Comparison of ENCODE assay signal across 9 cellular contexts in the genomic region with DNA sequence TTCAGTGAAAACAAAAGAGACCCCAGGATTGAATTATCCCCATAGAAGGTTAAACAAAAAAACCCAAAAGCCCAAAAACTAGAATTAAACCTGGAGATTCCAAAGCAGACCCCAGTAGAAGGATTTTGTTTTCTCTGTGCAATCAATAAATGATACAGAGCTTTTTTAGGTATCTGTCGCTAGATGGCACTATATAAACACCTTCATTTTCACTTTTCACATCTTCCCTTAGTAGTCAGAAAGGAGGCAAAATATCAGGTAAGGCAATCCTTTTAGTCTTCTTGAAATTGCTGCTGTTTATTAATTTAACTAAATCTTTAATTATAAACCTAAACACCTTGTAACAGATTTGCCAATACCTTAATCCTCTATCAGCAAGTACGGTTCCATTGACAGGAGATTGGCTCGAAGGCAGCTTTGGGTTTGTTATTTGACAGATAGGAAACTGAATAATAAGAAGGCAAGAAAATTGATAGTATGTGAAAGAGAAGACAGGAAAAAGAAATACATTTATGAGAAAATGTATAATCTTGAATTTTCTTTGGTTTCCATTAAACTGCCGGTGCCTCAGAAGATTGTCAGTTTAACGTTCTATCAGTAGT. TPM values are rescaled to one million over a fixed set of nuclear protein-coding genes. Genes with fewer than 3 reads are reported as not detected.
DNase-seq lines count a peak whose midpoint lies in the region; ATAC-seq and TF ChIP-seq lines count a peak whose summit lies in the region.
"Had no signal": no experiment of that assay in that cellular context is flagged by ENCODE, and none has a peak within 500 bp of the region (broad histone marks: within the 10 kb centered on the region; RNA-seq: fewer than 3 reads in every experiment).

No MANE protein-coding gene starts in this region.

- no peak overlapping the region for H3K23ac ChIP-seq in IMR-90 (ENCODE audit: low read depth, low read length)

- peak; percentile 68 for ATAC-seq in GM18907 (IDR thresholded peaks at IDR 0.05; ENCODE audit: unreplicated experiment)
- no peak for ATAC-seq in IMR-90 (ENCODE audit: low read depth)
- ATAC-seq in HG02840 (IDR thresholded peaks at IDR 0.05; ENCODE audit: low FRiP score, unreplicated experiment): no peak

- no peak overlapping the region for H4K8ac ChIP-seq in IMR-90 (ENCODE audit: low read depth in 2 of 2, low read length in 2 of 2)

- H3K79me2 ChIP-seq in fibroblast of lung (ENCODE audit: control insufficient read depth, insufficient read depth, low read length): no peaks in the 10 kb centered on the region

- in situ Hi-C loops in IMR-90 (cut with MboI; ENCODE audit: low sequenced_read_pairs): loop anchor here (25.0 kb wide), 1 partner anchor 1241 kb away; a partner anchor contains a TSS

- H4K20me1 ChIP-seq in IMR-90 (ENCODE audit: insufficient read depth, low read length): no peaks in the 10 kb centered on the region
- H4K20me1 ChIP-seq in fibroblast of lung (ENCODE audit: control insufficient read depth, extremely low read depth, insufficient read depth, low read length): no peaks in the 10 kb centered on the region

- no peak overlapping the region for H2BK15ac ChIP-seq in IMR-90 (ENCODE audit: low read depth, low read length)

- no peak overlapping the region for H3K4ac ChIP-seq in IMR-90 (ENCODE audit: low read depth, low read length)

- peak; percentile 79 for TF ChIP-seq RAD21 in IMR-90 (IDR thresholded peaks at IDR 0.05; ENCODE audit: low read length)

- H2BK5ac ChIP-seq in IMR-90 (ENCODE audit: low read depth, low read length, poor library complexity, severe bottlenecking): no peak overlapping the region

- H3K36me3 Mint-ChIP-seq in Caco-2 (ENCODE audit: insufficient read depth, unreplicated experiment): no peaks in the 10 kb centered on the region

- H3K14ac ChIP-seq in IMR-90 (replicated peaks; ENCODE audit: low read depth, low read length): no peak overlapping the region

- H2AK9ac ChIP-seq in IMR-90 (replicated peaks; ENCODE audit: low read depth, low read length, poor library complexity): no peak overlapping the region

- no peak overlapping the region for H2AFZ ChIP-seq in IMR-90 (replicated peaks; ENCODE audit: low read length, poor library complexity)
- H2AFZ ChIP-seq in fibroblast of lung (ENCODE audit: low read length): no peak overlapping the region

- no peak overlapping the region for H4K91ac ChIP-seq in IMR-90 (ENCODE audit: insufficient read depth, low read depth, low read length)

- no peak overlapping the region for H2BK20ac ChIP-seq in IMR-90 (ENCODE audit: low read depth, low read length)

- H3K9ac ChIP-seq in IMR-90 (ENCODE audit: low read depth, low read length) (no peak overlapping the region), fibroblast of lung (ENCODE audit: insufficient read depth, low read length) (no peak overlapping the region)

- no peak overlapping the region for H3K18ac ChIP-seq in IMR-90 (ENCODE audit: low read depth, low read length)

- H3K9me1 ChIP-seq in IMR-90 (ENCODE audit: insufficient read depth, low read length): no peaks in the 10 kb centered on the region

- intact Hi-C loops in Caco-2 (cut with micrococcal nuclease; ENCODE audit: unreplicated experiment) (loop anchor here (1.0 to 5.0 kb wide), 4 partner anchors 317 to 786 kb away; no protein-coding TSS in a partner anchor), IMR-90 (cut with micrococcal nuclease) (loop anchor here (1.0 to 5.0 kb wide), 4 partner anchors 91 to 784 kb away; a partner anchor contains a TSS)

- no peaks in the 10 kb centered on the region for H3K79me1 ChIP-seq in IMR-90 (ENCODE audit: low read depth in 1 of 2, low read length in 2 of 2)

- H3K4me3 ChIP-seq in Caco-2 (ENCODE audit: low read depth, low read length) (no peak overlapping the region), IMR-90 (ENCODE audit: insufficient read depth, low read depth, low read length) (no peak overlapping the region), fibroblast of lung (replicated peaks in 1 of 4; ENCODE audit: control extremely low read depth in 1 of 4, insufficient read depth in 1 of 4, low read depth in 3 of 4, low read length in 4 of 4) (no peak overlapping the region)
- H3K4me3 ChIP-seq: SJCRH30 had no signal

- no peaks in the 10 kb centered on the region for H3K9me3 Mint-ChIP-seq in Caco-2 (ENCODE audit: unreplicated experiment)

- TF ChIP-seq CTCF in Caco-2 (IDR thresholded peaks at IDR 0.05; ENCODE audit: insufficient read depth in 1 of 2, low read depth in 1 of 2, low read length in 1 of 2, severe bottlenecking in 1 of 2, unreplicated experiment in 1 of 2) (peak; percentile 58 to 71), IMR-90 (conservative IDR thresholded peaks at IDR 0.05; ENCODE audit: low read depth, low read length) (peak; percentile 75), fibroblast of lung (conservative IDR thresholded peaks at IDR 0.05 in 1 of 2, IDR thresholded peaks at IDR 0.05 in 1 of 2; ENCODE audit: low read depth in 1 of 2, low read length in 2 of 2) (peak; percentile 34 to 52)

- H3K27ac ChIP-seq in IMR-90 (ENCODE audit: insufficient read depth, low read length) (no peak overlapping the region), fibroblast of lung (ENCODE audit: insufficient read depth, low read length) (no peak overlapping the region)
- H3K27ac ChIP-seq: SJCRH30 had no signal

- no peak overlapping the region for H3K4me3 Mint-ChIP-seq in Caco-2 (ENCODE audit: unreplicated experiment)

- H3K9me3 ChIP-seq in Caco-2: no peaks in the 10 kb centered on the region
- no peaks in the 10 kb centered on the region for H3K9me3 ChIP-seq in IMR-90 (ENCODE audit: control insufficient read depth, insufficient read depth, low read length)
- H3K9me3 ChIP-seq in fibroblast of lung (ENCODE audit: control insufficient read depth, insufficient read depth, low read depth, low read length): no peaks in the 10 kb centered on the region
- H3K9me3 ChIP-seq: SJCRH30 had no signal

- H3K27me3 ChIP-seq in Caco-2 (replicated peaks; ENCODE audit: control insufficient read depth, insufficient read depth, low read length): no peaks in the 10 kb centered on the region
- H3K27me3 ChIP-seq in IMR-90 (ENCODE audit: control insufficient read depth, insufficient read depth, low read length): peaks cover 5% of the 10 kb centered on the region; the same call in 1 of the 2 replicates
- no peaks in the 10 kb centered on the region for H3K27me3 ChIP-seq in fibroblast of lung (ENCODE audit: control insufficient read depth, insufficient read depth, low read length)
- H3K27me3 ChIP-seq: SJCRH30 had no signal

- H3K4me2 ChIP-seq in IMR-90 (ENCODE audit: low read depth, low read length) (no peak overlapping the region), fibroblast of lung (ENCODE audit: extremely low read depth, insufficient read depth, low read length) (no peak overlapping the region)

- H3K36me3 ChIP-seq in Caco-2 (ENCODE audit: control insufficient read depth, insufficient read depth, low read length): no peaks in the 10 kb centered on the region
- no peaks in the 10 kb centered on the region for H3K36me3 ChIP-seq in IMR-90 (ENCODE audit: control insufficient read depth, insufficient read depth, low read length)
- no peaks in the 10 kb centered on the region for H3K36me3 ChIP-seq in fibroblast of lung (ENCODE audit: control insufficient read depth, insufficient read depth, low read length)
- H3K36me3 ChIP-seq: SJCRH30 had no signal

- H3K56ac ChIP-seq in IMR-90 (ENCODE audit: extremely low read depth, insufficient read depth, low read length): no peak overlapping the region

- no CpG with 5 or more reads among the region's 5 CpGs for WGBS in IMR-90 (ENCODE audit: extremely low coverage in 2 of 2, insufficient read length in 1 of 2), 2 experiments

- H3K27me3 Mint-ChIP-seq in Caco-2 (ENCODE audit: insufficient read depth, unreplicated experiment): no peaks in the 10 kb centered on the region

- no peaks in the 10 kb centered on the region for H3K4me1 ChIP-seq in Caco-2
- H3K4me1 ChIP-seq in IMR-90 (ENCODE audit: control insufficient read depth, insufficient read depth, low read length): no peaks in the 10 kb centered on the region
- no peaks in the 10 kb centered on the region for H3K4me1 ChIP-seq in fibroblast of lung (ENCODE audit: control insufficient read depth, extremely low read depth, insufficient read depth, low read length)
- H3K4me1 ChIP-seq: SJCRH30 had no signal

- no peak overlapping the region for H2AK5ac ChIP-seq in IMR-90 (ENCODE audit: low read depth, low read length)

- DNase-seq in Caco-2 (no peak), IMR-90 (peak; percentile 52), SHP77 (lab: John Stamatoyannopoulos, UW) (peak; percentile 43 to 57), fibroblast of lung (ENCODE audit: low read depth in 2 of 2) (peak; percentile 42 to 59), retina (peak; percentile 46)
- no peak for DNase-seq in stimulated activated CD4-positive, alpha-beta T cell treated with anti-CD3 and anti-CD28 coated beads, Interleukin-2, amount 100 ng/mL, for 24 hours

- H2BK120ac ChIP-seq in IMR-90 (ENCODE audit: low read depth, low read length): no peak overlapping the region

- peaks cover 6% of the 10 kb centered on the region for H3K4me1 Mint-ChIP-seq in Caco-2 (ENCODE audit: low read depth, unreplicated experiment)

- no peak overlapping the region for H4K5ac ChIP-seq in IMR-90 (ENCODE audit: low read depth, low read length)

- BruUV-seq in Caco-2 (replicated peaks; lab: Mats Ljungman, UMichigan): no TSS peak
- BruUV-seq in IMR-90 (replicated peaks; lab: Mats Ljungman, UMichigan): no TSS peak

- no peak overlapping the region for H3K27ac Mint-ChIP-seq in Caco-2 (ENCODE audit: unreplicated experiment)

- CTCF ChIA-PET in Caco-2 (lab: Charles Lee): interaction anchor here (0.5 to 1.2 kb wide), 5 partner anchors 9 to 797 kb away, joined by 3 to 8 read pairs (median 4); a partner anchor contains a TSS
- CTCF ChIA-PET in IMR-90 (lab: Yijun Ruan, JAX): interaction anchor here (0.6 to 2.0 kb wide), 12 partner anchors 9 to 794 kb away, joined by 3 to 8 read pairs (median 4); a partner anchor contains a TSS

- dilution Hi-C loops in IMR-90 (cut with HindIII; ENCODE audit: low sequenced_read_pairs, unreplicated experiment): no loop called here

- no peak for TF ChIP-seq POLR2A in IMR-90 (IDR thresholded peaks at IDR 0.05; ENCODE audit: low read depth, low read length)

- POLR2A ChIA-PET in Caco-2 (lab: Charles Lee) (no interaction called here), IMR-90 (lab: Charles Lee; ENCODE audit: unreplicated experiment) (no interaction called here)

TF ChIP-seq in IMR-90, 13 proteins besides CTCF, POLR2A, EP300 and RAD21:
- TF ChIP-seq SMC3 (IDR thresholded peaks at IDR 0.05; ENCODE audit: low read depth, low read length) (peak; percentile 69), NFE2L2 (IDR thresholded peaks at IDR 0.05; ENCODE audit: low read depth, low read length) (no peak)
TF ChIP-seq in IMR-90: peak in this region for 1.

RNA-seq across cellular contexts. Expression of a gene that starts 23.3 kb away (rescaled TPM):
- total RNA-seq in Caco-2 (2022): 29.4 and 30.3 TPM in 2 replicates
- total RNA-seq in IMR-90 (2012; rRNA removed): 45.0 and 60.5 TPM in 2 replicates
- polyA plus RNA-seq in IMR-90 (2012; rRNA removed): 6.8 and 9.7 TPM in 2 replicates
- polyA plus RNA-seq in IMR-90 (2012; cell fraction: cytosol; rRNA removed): 1.1 and 1.4 TPM in 2 replicates
- 1.3 and 9.5 TPM in 2 replicates for polyA plus RNA-seq in IMR-90 (2012; cell fraction: nucleus; rRNA removed; ENCODE audit: low replicate concordance)
- 51.6 and 66.9 TPM in 2 replicates for total RNA-seq in fibroblast of lung
- polyA plus RNA-seq in fibroblast of lung: 27.6 and 36.0 TPM in 2 replicates
- 20.6 and 26.2 TPM in 2 replicates for polyA plus RNA-seq in fibroblast of lung (2012)
- polyA minus RNA-seq in fibroblast of lung (ENCODE audit: low replicate concordance): 8.8 and 10.7 TPM in 2 replicates

Comparison
In these comparisons a context has a peak if more than half of its experiments do, and no peak if none do; other contexts are left out.
1. DNase-seq: peak in IMR-90 (single experiment), SHP77 (2 of 2), fibroblast of lung (2 of 2) and retina (single experiment); none in Caco-2 (0 of 2) and stimulated activated CD4-positive, alpha-beta T cell treated with anti-CD3 and anti-CD28 coated beads, Interleukin-2, amount 100 ng/mL, for 24 hours (0 of 2).
2. Peak in every context shown above with its lines, with median percentiles within 50 percentile points of each other: CTCF ChIP-seq.